Comparison of ENCODE assay signal across 8 cellular contexts in genomic region chr17:7177210-7177953, GRCh38. TPM values are rescaled to one million over a fixed set of nuclear protein-coding genes. Genes with fewer than 3 reads are reported as not detected.
A peak's percentile ranks its signal among the peaks of the same experiment; 100 is the strongest.
DNase-seq lines count a peak whose midpoint lies in the region; ATAC-seq, FAIRE-seq and TF ChIP-seq lines count a peak whose summit lies in the region.

No MANE protein-coding gene starts in this region.

- H3K27ac Mint-ChIP-seq in activated naive CD8-positive, alpha-beta T cell treated with anti-CD3 and anti-CD28 coated beads for 36 hours: no peak overlapping the region

- peaks cover 8% of the 10 kb centered on the region for H3K4me1 Mint-ChIP-seq in activated naive CD8-positive, alpha-beta T cell treated with anti-CD3 and anti-CD28 coated beads for 36 hours

- FAIRE-seq in pancreas (lab: Jason Lieb, UNC): no peak

- H3K4me1 ChIP-seq in Karpas-422 (ENCODE audit: low read length) (peaks cover 9% of the 10 kb centered on the region), SK-N-SH (ENCODE audit: control insufficient read depth in 1 of 2, insufficient read depth in 2 of 2, low read depth in 1 of 2, low read length in 1 of 2) (peaks cover 0 to 8% of the 10 kb centered on the region in 2 experiments; a peak in 1 of 4 replicates), pancreas (peaks cover 0 to 5% (median 0%) of the 10 kb centered on the region in 3 donors), thoracic aorta (ENCODE audit: control insufficient read depth in 1 of 2, low read depth in 2 of 2) (peaks cover 11 to 14% of the 10 kb centered on the region in 2 donors)

- peak overlapping the region; percentile 84; the same call in 1 of the 2 replicates for H2AFZ ChIP-seq in Karpas-422 (ENCODE audit: low read length)
- peak overlapping the region; percentile 68; the same call in 1 of the 2 replicates for H2AFZ ChIP-seq in SK-N-SH (ENCODE audit: low read depth)

- no peaks in the 10 kb centered on the region for H3K9me2 ChIP-seq in Karpas-422 (replicated peaks; ENCODE audit: insufficient read depth, low read length)
- no peaks in the 10 kb centered on the region for H3K9me2 ChIP-seq in SK-N-SH

- H3K36me3 ChIP-seq in Karpas-422 (ENCODE audit: insufficient read depth, low read length) (no peaks in the 10 kb centered on the region), SK-N-SH (replicated peaks in 1 of 2; ENCODE audit: control insufficient read depth in 1 of 2, insufficient read depth in 2 of 2, low read length in 1 of 2) (no peaks in the 10 kb centered on the region), pancreas (no peaks in the 10 kb centered on the region), thoracic aorta (no peaks in the 10 kb centered on the region)

- peak; percentile 85 for TF ChIP-seq CTCF in SK-N-SH (IDR thresholded peaks at IDR 0.05)
- peak; percentile 65 to 76 (median 67) for TF ChIP-seq CTCF in pancreas (IDR thresholded peaks at IDR 0.05)
- TF ChIP-seq CTCF in thoracic aorta (IDR thresholded peaks at IDR 0.05): peak; percentile 76

- no peaks in the 10 kb centered on the region for H3K36me3 Mint-ChIP-seq in activated naive CD8-positive, alpha-beta T cell treated with anti-CD3 and anti-CD28 coated beads for 36 hours

- DNase-seq in DMS153 (lab: John Stamatoyannopoulos, UW) (peak; percentile 13), Karpas-422 (peak; percentile 85), SK-N-SH (peak; percentile 95), Right ventricle myocardium superior (peak; percentile 71), pancreas (peak in 5 of 6 donors; percentile 56 to 80 (median 64)), thoracic aorta (ENCODE audit: low spot score) (no peak)
- DNase-seq in activated naive CD8-positive, alpha-beta T cell treated with anti-CD3 and anti-CD28 coated beads for 36 hours: peak; percentile 68

- under 1% methylated on average over 15 of the region's 31 CpGs for WGBS in SK-N-SH (ENCODE audit: low lambda C conversion rate)
- WGBS in pancreas, 2 donors: 3% methylated on average over 30 to 31 of the region's 31 CpGs

- peak overlapping the region; percentile 66 for H3K4me2 ChIP-seq in Karpas-422 (ENCODE audit: low read depth, low read length, poor library complexity, severe bottlenecking)
- H3K4me2 ChIP-seq in SK-N-SH: peak overlapping the region; percentile 93

- H3K27ac ChIP-seq in Karpas-422 (ENCODE audit: low read length): no peak overlapping the region
- no peak overlapping the region for H3K27ac ChIP-seq in SK-N-SH (ENCODE audit: low read depth in 2 of 2, low read length in 1 of 2)
- no peak overlapping the region for H3K27ac ChIP-seq in pancreas
- no peak overlapping the region for H3K27ac ChIP-seq in thoracic aorta

- peak overlapping the region; percentile 52 for H3K9ac ChIP-seq in Karpas-422 (ENCODE audit: low read length)
- H3K9ac ChIP-seq in SK-N-SH: peak overlapping the region; percentile 35; the same call in 1 of the 2 replicates

- CTCF ChIA-PET in SK-N-SH (lab: Yijun Ruan, JAX): interaction anchor here (0.6 to 12.9 kb wide), 44 partner anchors 8 to 307 kb away, joined by 3 to 217 read pairs (median 6); partner anchors contain the start of genes ASGR2, CLEC10A, POLR2A and SLC16A11

- peaks cover 3% of the 10 kb centered on the region for H3F3A ChIP-seq in SK-N-SH (replicated peaks; ENCODE audit: insufficient read depth)

- peaks cover 12% of the 10 kb centered on the region for H3K27me3 Mint-ChIP-seq in activated naive CD8-positive, alpha-beta T cell treated with anti-CD3 and anti-CD28 coated beads for 36 hours

- H3K4me3 ChIP-seq in Karpas-422 (ENCODE audit: low read length) (peak overlapping the region; percentile 56; the same call in 1 of the 2 replicates), SK-N-SH (ENCODE audit: low read depth in 2 of 2, low read length in 1 of 2) (peak overlapping the region; percentile 38 to 56), pancreas (peak overlapping the region in 2 of 4 donors; percentile 30 to 35), thoracic aorta (peak overlapping the region; percentile 61)

- H3K9me3 ChIP-seq in Karpas-422 (ENCODE audit: low read length): no peaks in the 10 kb centered on the region
- H3K9me3 ChIP-seq in SK-N-SH: no peaks in the 10 kb centered on the region
- H3K9me3 ChIP-seq in pancreas: no peaks in the 10 kb centered on the region
- H3K9me3 ChIP-seq in thoracic aorta: no peaks in the 10 kb centered on the region

- H3K27me3 ChIP-seq in Karpas-422 (ENCODE audit: low read length) (no peaks in the 10 kb centered on the region), SK-N-SH (ENCODE audit: insufficient read depth) (no peaks in the 10 kb centered on the region), pancreas (no peaks in the 10 kb centered on the region), thoracic aorta (replicated peaks; ENCODE audit: insufficient read depth) (peaks cover 13% of the 10 kb centered on the region)

- no peaks in the 10 kb centered on the region for H3K9me3 Mint-ChIP-seq in activated naive CD8-positive, alpha-beta T cell treated with anti-CD3 and anti-CD28 coated beads for 36 hours

- no peaks in the 10 kb centered on the region for H4K20me1 ChIP-seq in Karpas-422 (ENCODE audit: insufficient read depth, low read depth, low read length)
- no peaks in the 10 kb centered on the region for H4K20me1 ChIP-seq in SK-N-SH (ENCODE audit: insufficient read depth)

- H3K79me2 ChIP-seq in Karpas-422 (ENCODE audit: low read length) (no peaks in the 10 kb centered on the region), SK-N-SH (ENCODE audit: insufficient read depth) (no peaks in the 10 kb centered on the region)

- no peak for TF ChIP-seq EP300 in SK-N-SH (IDR thresholded peaks at IDR 0.05; ENCODE audit: borderline replicate concordance in 1 of 2, low read depth in 1 of 2, low read length in 1 of 2)

- POLR2A ChIA-PET in SK-N-SH (lab: Yijun Ruan, JAX): interaction anchor here (0.6 to 1.5 kb wide), 4 partner anchors 10 to 227 kb away, joined by 3 to 5 read pairs (median 4); partner anchors contain the start of gene TMEM256

- peak overlapping the region; percentile 71 for H3K4me3 Mint-ChIP-seq in activated naive CD8-positive, alpha-beta T cell treated with anti-CD3 and anti-CD28 coated beads for 36 hours

- peak; percentile 81 for TF ChIP-seq RAD21 in SK-N-SH (IDR thresholded peaks at IDR 0.05; ENCODE audit: low read length)

- ATAC-seq in Right ventricle myocardium superior (ENCODE audit: poor library complexity): peak; percentile 88
- ATAC-seq in pancreas: peak; percentile 84 to 94 (median 90)
- ATAC-seq in thoracic aorta (ENCODE audit: insufficient number of reproducible peaks, low FRiP score, low read depth): no peak
- ATAC-seq in GM18873 (IDR thresholded peaks at IDR 0.05; ENCODE audit: low FRiP score, unreplicated experiment): no peak

- intact Hi-C loops in Right ventricle myocardium superior (cut with DNase I) (no loop called here), pancreas (cut with DNase I) (loop anchor here in 1 of 3 donors (10.0 kb wide), 1 partner anchor 123 kb away; no protein-coding TSS in a partner anchor)

TF ChIP-seq in SK-N-SH, 30 proteins besides CTCF, POLR2A, EP300 and RAD21 (continues in another document):
- TF ChIP-seq FOSL2 (IDR thresholded peaks at IDR 0.05; ENCODE audit: borderline replicate concordance, low read depth): no peak
- peak; percentile 64 for TF ChIP-seq SMC3 (IDR thresholded peaks at IDR 0.05; ENCODE audit: low read depth, low read length)
- no peak for TF ChIP-seq JUND (IDR thresholded peaks at IDR 0.05)
- no peak for TF ChIP-seq NFIC (IDR thresholded peaks at IDR 0.05; ENCODE audit: borderline replicate concordance)
- no peak for TF ChIP-seq TEAD4 (IDR thresholded peaks at IDR 0.05; ENCODE audit: borderline replicate concordance, insufficient read depth)

RNA-seq across cellular contexts. Expression of gene ASGR1, which starts 1.8 kb away (rescaled TPM):
- total RNA-seq in Karpas-422 (2014; rRNA removed; shearing (Covaris generic); ENCODE audit: low replicate concordance): 1.2 TPM in 1 of 2 replicates, not detected in the other
- polyA plus RNA-seq in SK-N-SH (2012; rRNA removed) (2.0 and 2.1 TPM in 2 replicates), pancreas (1 to 10 TPM; 1.2 to 2.6 TPM)
- 0.46 and 0.73 TPM in 2 replicates for polyA plus RNA-seq in SK-N-SH (2012; cell fraction: cytosol; rRNA removed)
- 14.5 and 19.7 TPM in 2 replicates for polyA plus RNA-seq in SK-N-SH (2012; cell fraction: nucleus; rRNA removed)
- total RNA-seq in activated naive CD8-positive, alpha-beta T cell treated with anti-CD3 and anti-CD28 coated beads for 36 hours: 1 to 10 TPM; 2.8 to 4.4 TPM
- total RNA-seq in Right ventricle myocardium superior (0.19 TPM), pancreas (under 1 TPM in 5 of 6 donors, not detected in 1; 0.28 to 0.75 (median 0.47) TPM), thoracic aorta (1 to 10 TPM; 1.9 to 5.4 TPM)

RNA-seq across cellular contexts. Expression of gene DLG4, which starts 42.3 kb away (rescaled TPM):
- 8.5 and 24.1 TPM in 2 replicates for total RNA-seq in Karpas-422 (2014; rRNA removed; shearing (Covaris generic); ENCODE audit: low replicate concordance)
- 22.1 and 30.5 TPM in 2 replicates for polyA plus RNA-seq in SK-N-SH (2012; rRNA removed)
- polyA plus RNA-seq in SK-N-SH (2012; cell fraction: cytosol; rRNA removed): 14.0 and 19.9 TPM in 2 replicates
- polyA plus RNA-seq in SK-N-SH (2012; cell fraction: nucleus; rRNA removed): 74.2 and 83.3 TPM in 2 replicates
- total RNA-seq in activated naive CD8-positive, alpha-beta T cell treated with anti-CD3 and anti-CD28 coated beads for 36 hours: 1 to 10 TPM; 8.9 to 9.8 TPM
- total RNA-seq in Right ventricle myocardium superior: 20.4 TPM
- 10 to 100 TPM in 1 of 6 donors, 1 to 10 TPM in 5; 2.8 to 11.3 (median 5.0) TPM for total RNA-seq in pancreas
- 10 to 100 TPM; 16.1 to 19.8 TPM for polyA plus RNA-seq in pancreas
- total RNA-seq in thoracic aorta: 10 to 100 TPM; 14.0 to 14.8 TPM

RNA-seq across cellular contexts. Expression of gene ACADVL, which starts 42.4 kb away (rescaled TPM):
- 245 and 371 TPM in 2 replicates for total RNA-seq in Karpas-422 (2014; rRNA removed; shearing (Covaris generic); ENCODE audit: low replicate concordance)
- polyA plus RNA-seq in SK-N-SH (2012; rRNA removed) (635 and 796 TPM in 2 replicates), pancreas (1,000 to 10,000 TPM; 2,446 to 3,251 TPM)
- 137 and 176 TPM in 2 replicates for polyA plus RNA-seq in SK-N-SH (2012; cell fraction: cytosol; rRNA removed)
- 6,138 and 6,607 TPM in 2 replicates for polyA plus RNA-seq in SK-N-SH (2012; cell fraction: nucleus; rRNA removed)
- total RNA-seq in activated naive CD8-positive, alpha-beta T cell treated with anti-CD3 and anti-CD28 coated beads for 36 hours: 100 to 1,000 TPM; 245 to 256 TPM
- total RNA-seq in Right ventricle myocardium superior (2,247 TPM), pancreas (100 to 1,000 TPM; 447 to 715 (median 568) TPM), thoracic aorta (100 to 1,000 TPM; 369 to 471 TPM)

RNA-seq across cellular contexts. Expression of gene DVL2, which starts 56.9 kb away (rescaled TPM):
- total RNA-seq in Karpas-422 (2014; rRNA removed; shearing (Covaris generic); ENCODE audit: low replicate concordance): 75.2 and 117 TPM in 2 replicates
- polyA plus RNA-seq in SK-N-SH (2012; rRNA removed) (6.9 and 8.3 TPM in 2 replicates), pancreas (10 to 100 TPM; 17.6 to 26.4 TPM)
- polyA plus RNA-seq in SK-N-SH (2012; cell fraction: cytosol; rRNA removed): 4.9 and 7.1 TPM in 2 replicates
- polyA plus RNA-seq in SK-N-SH (2012; cell fraction: nucleus; rRNA removed): 17.8 and 26.4 TPM in 2 replicates
- total RNA-seq in activated naive CD8-positive, alpha-beta T cell treated with anti-CD3 and anti-CD28 coated beads for 36 hours: 10 to 100 TPM; 64.4 to 66.5 TPM
- total RNA-seq in Right ventricle myocardium superior (20.4 TPM), pancreas (10 to 100 TPM in 5 of 6 donors, 1 to 10 TPM in 1; 9.6 to 26.9 (median 13.7) TPM), thoracic aorta (10 to 100 TPM; 52.8 to 68.5 TPM)

Comparison
In these comparisons a context has a peak if more than half of its experiments do, and no peak if none do; other contexts are left out.
1. ATAC-seq: peak in Right ventricle myocardium superior (single experiment) and pancreas (4 of 4); none in thoracic aorta (single experiment) and GM18873 (single experiment).
2. Peak in every context shown above with its lines, with median percentiles within 50 percentile points of each other: CTCF ChIP-seq.